In the genomic region with DNA sequence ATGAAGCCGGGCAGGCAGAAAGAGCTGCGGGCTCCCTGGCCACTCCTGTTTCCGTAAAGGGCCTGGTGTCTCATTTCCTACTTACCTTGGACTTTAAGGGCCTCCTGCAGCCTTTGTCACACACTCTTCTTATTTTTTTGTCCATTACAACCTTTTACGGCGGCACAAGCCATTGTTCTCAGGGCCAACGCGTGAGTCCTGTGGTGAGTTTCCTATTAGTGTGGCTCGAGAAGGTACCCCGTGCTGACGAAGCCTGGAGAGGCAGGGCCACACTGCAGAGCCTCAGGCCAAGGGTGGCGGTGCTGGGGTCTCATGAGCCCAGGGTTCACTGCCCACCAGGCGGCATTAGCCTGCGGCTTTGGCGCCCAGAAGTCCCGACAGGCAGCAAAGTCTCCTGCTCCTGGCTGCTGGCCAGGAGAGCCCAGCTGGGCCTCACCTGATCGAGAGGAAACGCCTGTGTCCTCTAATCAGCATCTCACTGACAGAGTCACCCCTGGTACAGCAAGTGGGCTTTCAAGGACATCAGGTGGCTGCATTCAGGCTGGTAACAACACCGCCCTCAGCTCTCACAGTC, we compare ENCODE assay signal across 2 cellular contexts.
TF ChIP-seq lines count a peak whose summit lies in the region.

No MANE protein-coding gene starts in this region.

TF ChIP-seq in HepG2, 621 proteins besides CTCF, POLR2A, EP300 and RAD21 (continued from another document and continues in another):
- TF ChIP-seq HMGA1 (CRISPR knock-in tag; conservative IDR thresholded peaks at IDR 0.05) (no peak), MAFK (conservative IDR thresholded peaks at IDR 0.05 in 1 of 2, IDR thresholded peaks at IDR 0.05 in 1 of 2; ENCODE audit: low read length in 2 of 2) (no peak), SMARCC2 (IDR thresholded peaks at IDR 0.05) (no peak), ZFP82 (CRISPR knock-in tag; IDR thresholded peaks at IDR 0.05; ENCODE audit: borderline replicate concordance) (no peak), SKI (IDR thresholded peaks at IDR 0.05; ENCODE audit: partially characterized antibody) (peak; percentile 38), SPEN (CRISPR knock-in tag; IDR thresholded peaks at IDR 0.05; ENCODE audit: low read depth) (peak; percentile 18; the same call in 1 of the 2 replicates), GATAD2A (CRISPR knock-in tag; IDR thresholded peaks at IDR 0.05) (peak; percentile 29; the same call in 1 of the 2 replicates), MED1 (CRISPR knock-in tag; IDR thresholded peaks at IDR 0.05) (peak; percentile 41; the same call in 1 of the 2 replicates), RXRB (CRISPR knock-in tag; IDR thresholded peaks at IDR 0.05; ENCODE audit: borderline replicate concordance) (peak; percentile 47; the same call in 1 of the 2 replicates), PAX8 (CRISPR knock-in tag; IDR thresholded peaks at IDR 0.05; ENCODE audit: borderline replicate concordance) (no peak), ELF3 (CRISPR knock-in tag; IDR thresholded peaks at IDR 0.05) (0 out of 2 replicates have a peak, but pooled peaks have one; percentile 25), SAP130 (CRISPR knock-in tag; IDR thresholded peaks at IDR 0.05; ENCODE audit: low read depth) (peak; percentile 76), RXRA (CRISPR knock-in tag; IDR thresholded peaks at IDR 0.05) (0 out of 2 replicates have a peak, but pooled peaks have one; percentile 16), ZNF562 (CRISPR knock-in tag; IDR thresholded peaks at IDR 0.05; ENCODE audit: borderline replicate concordance) (no peak), SRY (CRISPR knock-in tag; IDR thresholded peaks at IDR 0.05) (no peak), ZEB1 (IDR thresholded peaks at IDR 0.05; ENCODE audit: insufficient replicate concordance, low read depth) (peak; percentile 48), TFE3 (CRISPR knock-in tag; IDR thresholded peaks at IDR 0.05) (peak; percentile 49; the same call in 1 of the 2 replicates), NFRKB (IDR thresholded peaks at IDR 0.05) (no peak), ZNF709 (CRISPR knock-in tag; IDR thresholded peaks at IDR 0.05) (no peak), RFX3 (CRISPR knock-in tag; IDR thresholded peaks at IDR 0.05) (no peak), ZNF749 (CRISPR knock-in tag; IDR thresholded peaks at IDR 0.05; ENCODE audit: borderline replicate concordance) (no peak)
- TF ChIP-seq, protein P1, sequence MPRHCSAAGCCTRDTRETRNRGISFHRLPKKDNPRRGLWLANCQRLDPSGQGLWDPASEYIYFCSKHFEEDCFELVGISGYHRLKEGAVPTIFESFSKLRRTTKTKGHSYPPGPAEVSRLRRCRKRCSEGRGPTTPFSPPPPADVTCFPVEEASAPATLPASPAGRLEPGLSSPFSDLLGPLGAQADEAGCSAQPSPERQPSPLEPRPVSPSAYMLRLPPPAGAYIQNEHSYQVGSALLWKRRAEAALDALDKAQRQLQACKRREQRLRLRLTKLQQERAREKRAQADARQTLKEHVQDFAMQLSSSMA (CRISPR knock-in tag; IDR thresholded peaks at IDR 0.05): no peak
- TF ChIP-seq, protein P2, sequence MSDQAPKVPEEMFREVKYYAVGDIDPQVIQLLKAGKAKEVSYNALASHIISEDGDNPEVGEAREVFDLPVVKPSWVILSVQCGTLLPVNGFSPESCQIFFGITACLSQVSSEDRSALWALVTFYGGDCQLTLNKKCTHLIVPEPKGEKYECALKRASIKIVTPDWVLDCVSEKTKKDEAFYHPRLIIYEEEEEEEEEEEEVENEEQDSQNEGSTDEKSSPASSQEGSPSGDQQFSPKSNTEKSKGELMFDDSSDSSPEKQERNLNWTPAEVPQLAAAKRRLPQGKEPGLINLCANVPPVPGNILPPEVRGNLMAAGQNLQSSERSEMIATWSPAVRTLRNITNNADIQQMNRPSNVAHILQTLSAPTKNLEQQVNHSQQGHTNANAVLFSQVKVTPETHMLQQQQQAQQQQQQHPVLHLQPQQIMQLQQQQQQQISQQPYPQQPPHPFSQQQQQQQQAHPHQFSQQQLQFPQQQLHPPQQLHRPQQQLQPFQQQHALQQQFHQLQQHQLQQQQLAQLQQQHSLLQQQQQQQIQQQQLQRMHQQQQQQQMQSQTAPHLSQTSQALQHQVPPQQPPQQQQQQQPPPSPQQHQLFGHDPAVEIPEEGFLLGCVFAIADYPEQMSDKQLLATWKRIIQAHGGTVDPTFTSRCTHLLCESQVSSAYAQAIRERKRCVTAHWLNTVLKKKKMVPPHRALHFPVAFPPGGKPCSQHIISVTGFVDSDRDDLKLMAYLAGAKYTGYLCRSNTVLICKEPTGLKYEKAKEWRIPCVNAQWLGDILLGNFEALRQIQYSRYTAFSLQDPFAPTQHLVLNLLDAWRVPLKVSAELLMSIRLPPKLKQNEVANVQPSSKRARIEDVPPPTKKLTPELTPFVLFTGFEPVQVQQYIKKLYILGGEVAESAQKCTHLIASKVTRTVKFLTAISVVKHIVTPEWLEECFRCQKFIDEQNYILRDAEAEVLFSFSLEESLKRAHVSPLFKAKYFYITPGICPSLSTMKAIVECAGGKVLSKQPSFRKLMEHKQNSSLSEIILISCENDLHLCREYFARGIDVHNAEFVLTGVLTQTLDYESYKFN (CRISPR knock-in tag; conservative IDR thresholded peaks at IDR 0.05): 0 out of 2 replicates have a peak, but pooled peaks have one; percentile 27
- TF ChIP-seq, protein P3, sequence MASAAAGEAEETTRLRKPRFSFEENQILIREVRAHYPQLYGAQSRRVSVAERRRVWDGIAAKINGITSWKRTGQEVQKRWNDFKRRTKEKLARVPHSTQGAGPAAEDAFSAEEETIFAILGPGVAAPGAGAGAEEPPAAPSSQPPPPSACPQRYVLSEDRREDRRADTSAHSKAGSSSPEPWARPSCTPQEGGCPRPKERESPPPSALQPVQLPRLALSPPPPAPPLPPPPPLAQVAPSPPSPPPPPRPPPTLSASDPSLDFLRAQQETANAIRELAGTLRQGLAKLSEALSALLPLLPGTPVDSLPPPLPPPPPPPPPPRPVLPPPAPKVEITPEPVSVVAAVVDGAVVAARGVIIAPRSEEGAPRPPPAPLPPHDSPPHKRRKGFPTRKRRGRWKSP (CRISPR knock-in tag; IDR thresholded peaks at IDR 0.05): no peak
- TF ChIP-seq, protein P4, sequence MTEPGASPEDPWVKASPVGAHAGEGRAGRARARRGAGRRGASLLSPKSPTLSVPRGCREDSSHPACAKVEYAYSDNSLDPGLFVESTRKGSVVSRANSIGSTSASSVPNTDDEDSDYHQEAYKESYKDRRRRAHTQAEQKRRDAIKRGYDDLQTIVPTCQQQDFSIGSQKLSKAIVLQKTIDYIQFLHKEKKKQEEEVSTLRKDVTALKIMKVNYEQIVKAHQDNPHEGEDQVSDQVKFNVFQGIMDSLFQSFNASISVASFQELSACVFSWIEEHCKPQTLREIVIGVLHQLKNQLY (CRISPR knock-in tag; IDR thresholded peaks at IDR 0.05): no peak

TF ChIP-seq in SK-N-SH, 30 proteins besides CTCF, POLR2A, EP300 and RAD21 (continued from another document):
- TF ChIP-seq PBX3 (IDR thresholded peaks at IDR 0.05) (no peak), RXRA (IDR thresholded peaks at IDR 0.05; ENCODE audit: borderline replicate concordance, low read depth) (no peak), ZBTB33 (IDR thresholded peaks at IDR 0.05; ENCODE audit: borderline replicate concordance, low read depth) (no peak), YY1 (IDR thresholded peaks at IDR 0.05; ENCODE audit: low read depth) (no peak), SMC3 (IDR thresholded peaks at IDR 0.05; ENCODE audit: low read depth, low read length) (no peak), FOXM1 (IDR thresholded peaks at IDR 0.05; ENCODE audit: low read depth) (no peak), GATA2 (CRISPR knock-in tag; IDR thresholded peaks at IDR 0.05) (no peak), POLR2AphosphoS5 (IDR thresholded peaks at IDR 0.05; ENCODE audit: low read depth, low read length) (no peak), FOXJ3 (CRISPR knock-in tag; IDR thresholded peaks at IDR 0.05) (no peak), NRF1 (IDR thresholded peaks at IDR 0.05; ENCODE audit: low read depth, low read length) (no peak)
- TF ChIP-seq, protein P5, sequence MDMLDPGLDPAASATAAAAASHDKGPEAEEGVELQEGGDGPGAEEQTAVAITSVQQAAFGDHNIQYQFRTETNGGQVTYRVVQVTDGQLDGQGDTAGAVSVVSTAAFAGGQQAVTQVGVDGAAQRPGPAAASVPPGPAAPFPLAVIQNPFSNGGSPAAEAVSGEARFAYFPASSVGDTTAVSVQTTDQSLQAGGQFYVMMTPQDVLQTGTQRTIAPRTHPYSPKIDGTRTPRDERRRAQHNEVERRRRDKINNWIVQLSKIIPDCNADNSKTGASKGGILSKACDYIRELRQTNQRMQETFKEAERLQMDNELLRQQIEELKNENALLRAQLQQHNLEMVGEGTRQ (IDR thresholded peaks at IDR 0.05; ENCODE audit: borderline replicate concordance, low read depth, low read length): no peak
